In the genomic region with DNA sequence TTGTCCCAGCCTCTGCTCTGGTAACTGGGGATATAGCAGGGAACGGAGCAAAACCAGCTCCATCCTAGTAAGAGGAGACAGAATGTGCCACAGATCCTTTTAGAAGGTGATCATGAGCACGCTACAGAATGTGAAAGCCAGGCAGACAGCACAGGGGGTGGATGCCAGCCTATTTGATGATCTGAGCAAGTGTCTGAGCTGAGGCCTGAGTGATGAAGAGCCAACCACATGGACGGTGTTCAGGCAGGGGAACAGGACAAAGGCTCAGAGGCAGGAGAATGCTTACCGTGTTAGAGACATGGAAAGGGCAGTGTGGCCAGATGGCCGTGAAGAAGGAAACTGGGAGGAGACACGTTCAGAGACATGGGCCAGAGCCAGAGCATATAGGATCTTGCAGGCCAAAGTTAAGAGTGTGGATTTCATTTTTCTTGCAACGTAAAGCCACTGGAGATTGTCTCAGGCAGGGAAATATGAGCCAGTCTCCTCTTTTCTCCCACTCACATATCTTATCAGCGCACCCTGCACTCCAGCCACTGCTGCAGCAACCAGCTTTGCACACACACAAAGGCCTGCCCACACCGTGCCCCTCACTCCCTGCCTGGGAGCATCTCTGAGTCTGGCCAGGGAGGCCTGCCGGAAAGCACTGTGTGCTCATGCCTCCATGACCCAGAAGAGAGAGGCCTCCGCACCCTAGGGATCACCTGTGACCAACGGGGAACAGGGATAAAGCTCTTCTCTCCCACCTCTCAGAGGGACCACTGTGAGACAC, we compare ENCODE assay signal across 19 cellular contexts. TPM values are rescaled to one million over a fixed set of nuclear protein-coding genes. Genes with fewer than 3 reads are reported as not detected.
DNase-seq lines count a peak whose midpoint lies in the region; ATAC-seq and TF ChIP-seq lines count a peak whose summit lies in the region.
"Had no signal": no experiment of that assay in that cellular context is flagged by ENCODE, and none has a peak within 500 bp of the region (broad histone marks: within the 10 kb centered on the region; RNA-seq: fewer than 3 reads in every experiment).

No MANE protein-coding gene starts in this region.

- no peak for ATAC-seq in DND-41 (ENCODE audit: insufficient read depth, low read depth)
- ATAC-seq in Panc1: peak; percentile 14; the same call in 1 of the 2 replicates
- no peak for ATAC-seq in central memory CD8-positive, alpha-beta T cell (replicated peaks; ENCODE audit: extremely low read depth, poor library complexity, severe bottlenecking)
- ATAC-seq in natural killer cell: no peak
- ATAC-seq in HG03280 (IDR thresholded peaks at IDR 0.05; ENCODE audit: unreplicated experiment): no peak
- no peak for ATAC-seq in HG02870 (IDR thresholded peaks at IDR 0.05; ENCODE audit: unreplicated experiment)
- ATAC-seq: left colon had no signal

- H3K27me3 ChIP-seq in DND-41 (ENCODE audit: insufficient read depth, low read length, poor library complexity) (no peaks in the 10 kb centered on the region), Panc1 (ENCODE audit: control insufficient read depth, insufficient read depth, low read length) (no peaks in the 10 kb centered on the region)
- H3K27me3 ChIP-seq: BLaER1 had no signal

- no peaks in the 10 kb centered on the region for H3K27me3 Mint-ChIP-seq in central memory CD8-positive, alpha-beta T cell
- H3K27me3 Mint-ChIP-seq in natural killer cell (ENCODE audit: low read depth in 2 of 2): no peaks in the 10 kb centered on the region
- H3K27me3 Mint-ChIP-seq: natural killer cell treated with Interleukin-12 subunit alpha and Interleukin-12 subunit beta and Interleukin-15 and Interleukin-18, amount 100 ng/mL, for 72 hours had no signal

- POLR2A ChIA-PET in Panc1 (lab: Charles Lee): interaction anchor here (0.6 kb wide), 1 partner anchor 48 kb away, joined by 7 read pairs; no protein-coding TSS in a partner anchor

- H3K4me1 ChIP-seq in DND-41 (ENCODE audit: insufficient read depth, low read length) (no peaks in the 10 kb centered on the region), Panc1 (ENCODE audit: control insufficient read depth, insufficient read depth, low read length) (no peaks in the 10 kb centered on the region)

- peaks cover 60% of the 10 kb centered on the region for H3K79me2 ChIP-seq in DND-41 (ENCODE audit: insufficient read depth, low read length)

- H3K4me2 ChIP-seq in DND-41 (ENCODE audit: insufficient read depth, low read length): no peak overlapping the region
- H3K4me2 ChIP-seq: BLaER1 had no signal

- no peak overlapping the region for H2AFZ ChIP-seq in DND-41 (ENCODE audit: low read depth, low read length)

- H3K9ac ChIP-seq in DND-41 (ENCODE audit: low read depth, low read length): no peak overlapping the region
- H3K9ac ChIP-seq: BLaER1 had no signal

- no peaks in the 10 kb centered on the region for H3K9me3 ChIP-seq in DND-41 (ENCODE audit: insufficient read depth, low read length, severe bottlenecking)
- no peaks in the 10 kb centered on the region for H3K9me3 ChIP-seq in Panc1 (ENCODE audit: control insufficient read depth, insufficient read depth, low read depth, low read length)

- H3K36me3 Mint-ChIP-seq in central memory CD8-positive, alpha-beta T cell (ENCODE audit: insufficient read depth): peaks cover 16% of the 10 kb centered on the region
- no peaks in the 10 kb centered on the region for H3K36me3 Mint-ChIP-seq in natural killer cell

- CTCF ChIA-PET in Panc1 (lab: Charles Lee): interaction anchor here (0.6 kb wide), 1 partner anchor 198 kb away, joined by 4 read pairs; no protein-coding TSS in a partner anchor

- in situ Hi-C loops in Panc1 (cut with HindIII; ENCODE audit: low pct_unique_long_range_greater_than_20kb, low sequenced_read_pairs): no loop called here

- peaks cover 26% of the 10 kb centered on the region for H4K20me1 ChIP-seq in DND-41 (ENCODE audit: insufficient read depth, low read length)

- no peak overlapping the region for H3K4me3 ChIP-seq in DND-41 (ENCODE audit: low read depth in 1 of 2, low read length in 2 of 2)
- H3K4me3 ChIP-seq in Panc1 (ENCODE audit: low read depth in 2 of 2, low read length in 2 of 2): no peak overlapping the region
- H3K4me3 ChIP-seq: BLaER1 had no signal

- peaks cover 63% of the 10 kb centered on the region for H3K4me1 Mint-ChIP-seq in central memory CD8-positive, alpha-beta T cell
- H3K4me1 Mint-ChIP-seq in natural killer cell: peaks cover 62 to 64% of the 10 kb centered on the region in 2 donors

- peak overlapping the region; percentile 23 for H3K27ac Mint-ChIP-seq in central memory CD8-positive, alpha-beta T cell (ENCODE audit: low read depth)
- H3K27ac Mint-ChIP-seq in natural killer cell: peak overlapping the region; percentile 68 to 77
- H3K27ac Mint-ChIP-seq: endodermal cell; natural killer cell treated with Interleukin-12 subunit alpha and Interleukin-12 subunit beta and Interleukin-15 and Interleukin-18, amount 100 ng/mL, for 72 hours had no signal

- TF ChIP-seq CTCF in DND-41 (IDR thresholded peaks at IDR 0.05; ENCODE audit: borderline replicate concordance, extremely low read depth, low read length, poor library complexity, severe bottlenecking) (no peak), Panc1 (IDR thresholded peaks at IDR 0.05) (no peak), natural killer cell (IDR thresholded peaks at IDR 0.05) (no peak)

- H3K27ac ChIP-seq in DND-41 (ENCODE audit: low read length): 0 out of 2 replicates have a peak overlapping the region, but pooled peaks have one; percentile 11
- no peak overlapping the region for H3K27ac ChIP-seq in Panc1 (ENCODE audit: low read length)
- H3K27ac ChIP-seq: BLaER1 had no signal

- H3K4me3 Mint-ChIP-seq in central memory CD8-positive, alpha-beta T cell: no peak overlapping the region
- no peak overlapping the region for H3K4me3 Mint-ChIP-seq in natural killer cell
- H3K4me3 Mint-ChIP-seq: endodermal cell; natural killer cell treated with Interleukin-12 subunit alpha and Interleukin-12 subunit beta and Interleukin-15 and Interleukin-18, amount 100 ng/mL, for 72 hours had no signal

- DNase-seq in DND-41: no peak
- no peak for DNase-seq in Panc1 (ENCODE audit: low read depth, low spot score)
- no peak for DNase-seq in central memory CD8-positive, alpha-beta T cell (ENCODE audit: low spot score in 2 of 2)
- no peak for DNase-seq in natural killer cell
- DNase-seq in GM19238 (ENCODE audit: insufficient read length, low spot score): no peak
- DNase-seq: activated CD4-positive, alpha-beta T cell treated with anti-CD3 and anti-CD28 coated beads, Interleukin-2, amount 50 U/mL, for 1 hour; activated effector memory CD4-positive, alpha-beta T cell treated with anti-CD3 and anti-CD28 coated beads, Interleukin-2, amount 50 U/mL, for 16 hours; endodermal cell; hypothalamus; left colon; NCI-H1436; NCI-H345; SIG-M5; stimulated activated CD4-positive, alpha-beta T cell treated with anti-CD3 and anti-CD28 coated beads, Interleukin-2, amount 100 ng/mL, for 24 hours had no signal

- intact Hi-C loops in Panc1 (cut with micrococcal nuclease; ENCODE audit: unreplicated experiment): no loop called here
- intact Hi-C loops in natural killer cell (cut with micrococcal nuclease): no loop called here

- no peaks in the 10 kb centered on the region for H3K9me3 Mint-ChIP-seq in central memory CD8-positive, alpha-beta T cell
- H3K9me3 Mint-ChIP-seq in natural killer cell: no peaks in the 10 kb centered on the region
- H3K9me3 Mint-ChIP-seq: endodermal cell; natural killer cell treated with Interleukin-12 subunit alpha and Interleukin-12 subunit beta and Interleukin-15 and Interleukin-18, amount 100 ng/mL, for 72 hours had no signal

- BruUV-seq in Panc1 (replicated peaks; lab: Mats Ljungman, UMichigan): no TSS peak

- H3K36me3 ChIP-seq in DND-41 (ENCODE audit: insufficient read depth, low read length): peaks cover 22% of the 10 kb centered on the region
- no peaks in the 10 kb centered on the region for H3K36me3 ChIP-seq in Panc1 (ENCODE audit: control insufficient read depth, insufficient read depth, low read length)

RNA-seq across cellular contexts. Expression of gene RAB43, which starts 20.1 kb away (rescaled TPM):
- total RNA-seq in Panc1 (2021; ENCODE audit: unreplicated experiment) (27.7 TPM), natural killer cell (10 to 100 TPM; 36.5 to 47.2 (median 38.3) TPM)
- 30.0 TPM for polyA plus RNA-seq in Panc1 (2012; ENCODE audit: insufficient read length)

RNA-seq across cellular contexts. Expression of gene GP9, which starts 41.0 kb away (rescaled TPM):
- not detected for total RNA-seq in Panc1 (2021; ENCODE audit: unreplicated experiment)
- not detected for polyA plus RNA-seq in Panc1 (2012; ENCODE audit: insufficient read length)
- 1 to 10 TPM in 2 of 3 donors, under 1 TPM in 1; 0.86 to 8.6 (median 3.8) TPM for total RNA-seq in natural killer cell
- total RNA-seq: endodermal cell, HT-29 had no signal

RNA-seq across cellular contexts. Expression of gene ISY1, which starts 59.3 kb away (rescaled TPM):
- total RNA-seq in Panc1 (2021; ENCODE audit: unreplicated experiment) (45.7 TPM), natural killer cell (10 to 100 TPM; 51.9 to 58.2 (median 56.1) TPM)
- 53.6 TPM for polyA plus RNA-seq in Panc1 (2012; ENCODE audit: insufficient read length)
